18 cellular contexts compared by ENCODE assay signal in genomic region chr3:134647902-134648760, GRCh38. TPM values are rescaled to one million over a fixed set of nuclear protein-coding genes. Genes with fewer than 3 reads are reported as not detected.
DNase-seq lines count a peak whose midpoint lies in the region; TF ChIP-seq lines count a peak whose summit lies in the region.
"Had no signal": no experiment of that assay in that cellular context is flagged by ENCODE, and none has a peak within 500 bp of the region (broad histone marks: within the 10 kb centered on the region; RNA-seq: fewer than 3 reads in every experiment).

No MANE protein-coding gene starts in this region.

- DNase-seq in activated CD8-positive, alpha-beta memory T cell treated with anti-CD3 and anti-CD28 coated beads, Interleukin-2, amount 50 U/mL, for 48 hours, result peak; percentile 17
- DNase-seq in activated CD8-positive, alpha-beta memory T cell treated with anti-CD3 and anti-CD28 coated beads, Interleukin-2, amount 50 U/mL, for 4 hours, result no peak
- peak; percentile 24 for DNase-seq in ecto neural progenitor cell (ENCODE audit: low spot score)
- DNase-seq in osteocyte (ENCODE audit: extremely low spot score, unreplicated experiment), result peak; percentile 53
- peak; percentile 62 to 67 for DNase-seq in vagina (ENCODE audit: extremely low spot score in 2 of 2)
- DNase-seq in RWPE1 (ENCODE audit: low spot score), result no peak
- DNase-seq in Calu3, result no peak
- no peak for DNase-seq in 8988T
- DNase-seq: C1 segment of cervical spinal cord; CD4-positive, alpha-beta T cell; DMS153; DMS79 treated with DMSO at 0.1 percent for 48 hours; EL had no signal

- POLR2A ChIA-PET in RWPE1 (lab: Yijun Ruan, JAX; ENCODE audit: low non-redundant PET), result no interaction called here

- H3K4me3 ChIP-seq in vagina, result no peak overlapping the region
- H3K4me3 ChIP-seq: GM23338, HAP-1 had no signal

- no peaks in the 10 kb centered on the region for H3K36me3 ChIP-seq in vagina
- H3K36me3 ChIP-seq: HAP-1 had no signal

- intact Hi-C loops in vagina (cut with DNase I), result no loop called here
- intact Hi-C loops in Calu3 (cut with micrococcal nuclease; ENCODE audit: unreplicated experiment), result no loop called here

- no peak overlapping the region for H3K4me3 Mint-ChIP-seq in osteocyte (ENCODE audit: unreplicated experiment)
- H3K4me3 Mint-ChIP-seq in Calu3 (ENCODE audit: low read depth, unreplicated experiment), result no peak overlapping the region
- H3K4me3 Mint-ChIP-seq: B cell; CD4-positive, alpha-beta T cell; GM23338 had no signal

- TF ChIP-seq POLR2A in vagina (IDR thresholded peaks at IDR 0.05), result no peak

- TF ChIP-seq CTCF in osteocyte (IDR thresholded peaks at IDR 0.05) (no peak), vagina (IDR thresholded peaks at IDR 0.05) (no peak), RWPE1 (conservative IDR thresholded peaks at IDR 0.05; ENCODE audit: low read depth) (no peak), Calu3 (IDR thresholded peaks at IDR 0.05; ENCODE audit: unreplicated experiment) (no peak)

- BruUV-seq in Calu3 (replicated peaks; lab: Mats Ljungman, UMichigan), result no TSS peak

- no peak overlapping the region for H3K27ac ChIP-seq in vagina
- no peak overlapping the region for H3K27ac ChIP-seq in RWPE1

- CTCF ChIA-PET in RWPE1 (lab: Yijun Ruan, JAX) (no interaction called here), Calu3 (lab: Charles Lee) (no interaction called here)

- peaks cover 15% of the 10 kb centered on the region for H3K4me1 Mint-ChIP-seq in osteocyte (ENCODE audit: unreplicated experiment)
- H3K4me1 Mint-ChIP-seq in Calu3 (ENCODE audit: low read depth, unreplicated experiment), result no peaks in the 10 kb centered on the region

- H3K27me3 Mint-ChIP-seq in osteocyte (ENCODE audit: unreplicated experiment) (no peaks in the 10 kb centered on the region), Calu3 (ENCODE audit: unreplicated experiment) (peaks cover 81% of the 10 kb centered on the region)

- no peaks in the 10 kb centered on the region for H3K36me3 Mint-ChIP-seq in osteocyte (ENCODE audit: unreplicated experiment)
- no peaks in the 10 kb centered on the region for H3K36me3 Mint-ChIP-seq in Calu3 (ENCODE audit: insufficient read depth, unreplicated experiment)

- H3K9me3 Mint-ChIP-seq in osteocyte (ENCODE audit: unreplicated experiment), result no peaks in the 10 kb centered on the region
- no peaks in the 10 kb centered on the region for H3K9me3 Mint-ChIP-seq in Calu3 (ENCODE audit: low read depth, unreplicated experiment)
- H3K9me3 Mint-ChIP-seq: CD4-positive, alpha-beta T cell; GM23338 had no signal

- H3K4me1 ChIP-seq in vagina, result peaks cover 19% of the 10 kb centered on the region

- no peaks in the 10 kb centered on the region for H3K9me3 ChIP-seq in vagina
- H3K9me3 ChIP-seq: HAP-1 had no signal

- no peaks in the 10 kb centered on the region for H3K27me3 ChIP-seq in vagina

- no peak overlapping the region for H3K27ac Mint-ChIP-seq in osteocyte (ENCODE audit: unreplicated experiment)
- H3K27ac Mint-ChIP-seq in Calu3 (ENCODE audit: unreplicated experiment), result no peak overlapping the region
- H3K27ac Mint-ChIP-seq: B cell; CD4-positive, alpha-beta T cell; GM23338 had no signal

RNA-seq across cellular contexts. Expression of gene KY, which starts 2.7 kb away (rescaled TPM):
- not detected in 2 replicates for total RNA-seq in osteocyte
- 3.7 TPM for total RNA-seq in vagina
- 0.15 TPM in 1 of 2 replicates, not detected in the other for total RNA-seq in Calu3 (2022)
- total RNA-seq: A172; B cell; CD4-positive, alpha-beta T cell; GM23338; HT1080 had no signal

Comparison
In these comparisons a context has a peak if more than half of its experiments do, and no peak if none do; other contexts are left out.
1. DNase-seq: peak in activated CD8-positive, alpha-beta memory T cell treated with anti-CD3 and anti-CD28 coated beads, Interleukin-2, amount 50 U/mL, for 48 hours (single experiment), ecto neural progenitor cell (single experiment), osteocyte (single experiment) and vagina (2 of 2); none in activated CD8-positive, alpha-beta memory T cell treated with anti-CD3 and anti-CD28 coated beads, Interleukin-2, amount 50 U/mL, for 4 hours (single experiment), RWPE1 (single experiment), Calu3 (single experiment) and 8988T (single experiment).